8 cellular contexts compared by ENCODE assay signal in the genomic region with DNA sequence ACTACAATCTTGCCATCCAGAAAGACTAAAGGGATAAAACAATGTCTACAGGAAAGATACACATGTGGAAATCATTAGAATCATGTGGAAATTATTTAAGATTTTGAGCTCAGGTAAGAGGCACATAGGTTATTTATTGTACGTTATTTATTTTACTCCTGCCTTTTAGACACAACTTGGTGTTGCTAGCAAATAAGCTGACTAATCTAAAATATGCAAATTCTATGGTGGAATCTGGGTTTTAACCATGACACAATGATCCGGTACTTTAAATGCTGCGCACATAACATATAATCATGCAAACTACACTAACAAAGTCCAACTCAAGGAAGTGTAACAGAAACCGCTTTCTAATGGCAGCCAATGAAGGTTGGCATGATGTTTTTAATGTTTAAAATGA.
"Had no signal": no experiment of that assay in that cellular context is flagged by ENCODE, and none has a peak within 500 bp of the region (broad histone marks: within the 10 kb centered on the region; RNA-seq: fewer than 3 reads in every experiment).

No MANE protein-coding gene starts in this region.

- H3K27ac ChIP-seq: KMS-11 had no signal

- FAIRE-seq: H1, HTR-8/SVneo had no signal

- ATAC-seq: GM23338 had no signal

- H3K4me3 ChIP-seq: GM23338 had no signal

- DNase-seq: H9, HCEC 1CT, Karpas-422, KBM-7 had no signal

- H3K4me2 ChIP-seq: GM23338, KMS-11 had no signal

- H2AFZ ChIP-seq: GM23338 had no signal

- H3K9ac ChIP-seq: KMS-11 had no signal
